In genomic region chr10:131206136-131206995, GRCh38 we compare ENCODE assay signal across 23 cellular contexts.
DNase-seq lines count a peak whose midpoint lies in the region; ATAC-seq, FAIRE-seq and TF ChIP-seq lines count a peak whose summit lies in the region.
"Had no signal": no experiment of that assay in that cellular context is flagged by ENCODE, and none has a peak within 500 bp of the region (broad histone marks: within the 10 kb centered on the region; RNA-seq: fewer than 3 reads in every experiment).

No MANE protein-coding gene starts in this region.

- no peak for FAIRE-seq in kidney (lab: Jason Lieb, UNC)
- FAIRE-seq: G401.6 had no signal

- TF ChIP-seq CTCF in kidney (IDR thresholded peaks at IDR 0.05; ENCODE audit: borderline replicate concordance, extremely low read depth, insufficient read depth): no peak

- H3K4me1 Mint-ChIP-seq in activated T-helper 17 cell treated with anti-CD3 and anti-CD28 coated beads, Interleukin-2, amount 50 U/mL, for 72 hours: no peaks in the 10 kb centered on the region
- H3K4me1 Mint-ChIP-seq: CD4-positive, CD25-positive, alpha-beta regulatory T cell had no signal

- no peaks in the 10 kb centered on the region for H3K4me1 ChIP-seq in kidney (ENCODE audit: control insufficient read depth in 1 of 2, insufficient read depth in 1 of 2, low read depth in 1 of 2, low read length in 2 of 2)

- intact Hi-C loops in kidney (cut with DNase I) (no loop called here), posterior vena cava (cut with DNase I) (no loop called here)

- H3K9me3 ChIP-seq in kidney (ENCODE audit: control insufficient read depth in 1 of 2, low read length in 2 of 2): no peaks in the 10 kb centered on the region

- no peak for ATAC-seq in activated T-helper 17 cell treated with anti-CD3 and anti-CD28 coated beads, Interleukin-2, amount 50 U/mL, for 72 hours (replicated peaks)
- ATAC-seq: HCT116, Panc1, Right ventricle myocardium inferior had no signal

- DNase-seq in activated CD8-positive, alpha-beta memory T cell treated with anti-CD3 and anti-CD28 coated beads for 24 hours: peak; percentile 47
- no peak for DNase-seq in activated CD8-positive, alpha-beta memory T cell treated with anti-CD3 and anti-CD28 coated beads, Interleukin-2, amount 50 U/mL, for 48 hours
- DNase-seq in kidney: peak; percentile 60
- peak; percentile 61 for DNase-seq in posterior vena cava (ENCODE audit: low spot score)
- DNase-seq in ureter (ENCODE audit: low spot score): peak; percentile 20
- no peak for DNase-seq in dedifferentiated amniotic fluid mesenchymal stem cell (ENCODE audit: extremely low spot score)
- DNase-seq in retina: no peak
- DNase-seq: 8988T; CD4-positive, CD25-positive, alpha-beta regulatory T cell; COR-L47; DMS 273 treated with DMSO at 0.1 percent for 48 hours; GM23248; MM.1S; NCI-H1092; NCI-H1436 treated with DMSO at 0.1 percent for 48 hours; NCI-H2029 treated with DMSO at 0.1 percent for 48 hours; NCI-H2171; NCI-H69 had no signal

- no peak overlapping the region for H3K27ac ChIP-seq in kidney (ENCODE audit: low read depth in 2 of 2, low read length in 2 of 2)
- H3K27ac ChIP-seq: GM23248 had no signal

- H3K36me3 Mint-ChIP-seq in activated T-helper 17 cell treated with anti-CD3 and anti-CD28 coated beads, Interleukin-2, amount 50 U/mL, for 72 hours (ENCODE audit: low read depth): no peaks in the 10 kb centered on the region
- H3K36me3 Mint-ChIP-seq: CD4-positive, CD25-positive, alpha-beta regulatory T cell had no signal

- no peak overlapping the region for H3K4me3 ChIP-seq in kidney (ENCODE audit: low read length in 2 of 2)
- H3K4me3 ChIP-seq: GM23248 had no signal

- H3K27ac Mint-ChIP-seq in activated T-helper 17 cell treated with anti-CD3 and anti-CD28 coated beads, Interleukin-2, amount 50 U/mL, for 72 hours: no peak overlapping the region
- H3K27ac Mint-ChIP-seq: CD4-positive, CD25-positive, alpha-beta regulatory T cell had no signal

- H3K9me3 Mint-ChIP-seq in activated T-helper 17 cell treated with anti-CD3 and anti-CD28 coated beads, Interleukin-2, amount 50 U/mL, for 72 hours: no peaks in the 10 kb centered on the region
- H3K9me3 Mint-ChIP-seq: CD4-positive, CD25-positive, alpha-beta regulatory T cell had no signal

- H3K36me3 ChIP-seq in kidney (ENCODE audit: control insufficient read depth in 1 of 2, insufficient read depth in 2 of 2, low read length in 2 of 2): no peaks in the 10 kb centered on the region

- no peak overlapping the region for H3K9ac ChIP-seq in kidney (ENCODE audit: low read length in 2 of 2)
- H3K9ac ChIP-seq: GM23248 had no signal

- no peaks in the 10 kb centered on the region for H3K27me3 Mint-ChIP-seq in activated T-helper 17 cell treated with anti-CD3 and anti-CD28 coated beads, Interleukin-2, amount 50 U/mL, for 72 hours
- H3K27me3 Mint-ChIP-seq: CD4-positive, CD25-positive, alpha-beta regulatory T cell had no signal

- no peak overlapping the region for H3K4me3 Mint-ChIP-seq in activated T-helper 17 cell treated with anti-CD3 and anti-CD28 coated beads, Interleukin-2, amount 50 U/mL, for 72 hours
- H3K4me3 Mint-ChIP-seq: CD4-positive, CD25-positive, alpha-beta regulatory T cell had no signal

Comparison
In these comparisons a context has a peak if more than half of its experiments do, and no peak if none do; other contexts are left out.
1. DNase-seq: peak in activated CD8-positive, alpha-beta memory T cell treated with anti-CD3 and anti-CD28 coated beads for 24 hours (single experiment), kidney (single experiment), posterior vena cava (single experiment) and ureter (single experiment); none in activated CD8-positive, alpha-beta memory T cell treated with anti-CD3 and anti-CD28 coated beads, Interleukin-2, amount 50 U/mL, for 48 hours (single experiment), dedifferentiated amniotic fluid mesenchymal stem cell (single experiment) and retina (single experiment).